Comparison of ENCODE assay signal across 13 cellular contexts in genomic region chr11:72226701-72227100, GRCh38. TPM values are rescaled to one million over a fixed set of nuclear protein-coding genes. Genes with fewer than 3 reads are reported as not detected.
A peak's percentile ranks its signal among the peaks of the same experiment; 100 is the strongest.
DNase-seq lines count a peak whose midpoint lies in the region; ATAC-seq and TF ChIP-seq lines count a peak whose summit lies in the region.
"Had no signal": no experiment of that assay in that cellular context is flagged by ENCODE, and none has a peak within 500 bp of the region (broad histone marks: within the 10 kb centered on the region; RNA-seq: fewer than 3 reads in every experiment).

No MANE protein-coding gene starts in this region.

- H3K4me1 Mint-ChIP-seq in activated CD4-positive, alpha-beta memory T cell treated with anti-CD3 and anti-CD28 coated beads, Interleukin-2, amount 10 ng/mL, durations not matched to agents 7 days and 5 days, result peaks cover 25% of the 10 kb centered on the region
- H3K4me1 Mint-ChIP-seq in activated CD4-positive, alpha-beta memory T cell treated with anti-CD3 and anti-CD28 coated beads for 36 hours (ENCODE audit: low read depth), result peaks cover 24% of the 10 kb centered on the region
- H3K4me1 Mint-ChIP-seq in glutamatergic neuron (ENCODE audit: low read depth, unreplicated experiment), result peaks cover 9% of the 10 kb centered on the region

- no peaks in the 10 kb centered on the region for H3K9me3 Mint-ChIP-seq in activated CD4-positive, alpha-beta memory T cell treated with anti-CD3 and anti-CD28 coated beads, Interleukin-2, amount 10 ng/mL, durations not matched to agents 7 days and 5 days
- no peaks in the 10 kb centered on the region for H3K9me3 Mint-ChIP-seq in activated CD4-positive, alpha-beta memory T cell treated with anti-CD3 and anti-CD28 coated beads for 36 hours
- peaks cover 5% of the 10 kb centered on the region for H3K9me3 Mint-ChIP-seq in glutamatergic neuron (ENCODE audit: unreplicated experiment)
- H3K9me3 Mint-ChIP-seq: activated naive CD8-positive, alpha-beta T cell treated with anti-CD3 and anti-CD28 coated beads, Interleukin-2, amount 10 ng/mL, durations not matched to agents 7 days and 5 days had no signal

- H3K4me3 Mint-ChIP-seq in activated CD4-positive, alpha-beta memory T cell treated with anti-CD3 and anti-CD28 coated beads, Interleukin-2, amount 10 ng/mL, durations not matched to agents 7 days and 5 days, result no peak overlapping the region
- H3K4me3 Mint-ChIP-seq in activated CD4-positive, alpha-beta memory T cell treated with anti-CD3 and anti-CD28 coated beads for 36 hours, result no peak overlapping the region
- H3K4me3 Mint-ChIP-seq in glutamatergic neuron (ENCODE audit: unreplicated experiment), result peak overlapping the region; percentile 42

- no peak for TF ChIP-seq POLR2A in stomach (IDR thresholded peaks at IDR 0.05)

- CTCF ChIA-PET in activated CD4-positive, alpha-beta memory T cell treated with anti-CD3 and anti-CD28 coated beads, Interleukin-2, amount 10 ng/mL, durations not matched to agents 7 days and 5 days (lab: Charles Lee), result interaction anchor here (3.2 kb wide), 1 partner anchor 11 kb away, joined by 14 read pairs; no protein-coding TSS in a partner anchor
- CTCF ChIA-PET in activated CD4-positive, alpha-beta memory T cell treated with anti-CD3 and anti-CD28 coated beads for 36 hours (lab: Charles Lee), result interaction anchor here (0.7 to 3.1 kb wide), 3 partner anchors 10 to 149 kb away, joined by 3 to 21 read pairs (median 5); no protein-coding TSS in a partner anchor

- 49 to 70% (median 52%) methylated on average over 5 of the region's 5 CpGs for WGBS in stomach, 5 donors

- ATAC-seq in GM21367 (IDR thresholded peaks at IDR 0.05; ENCODE audit: unreplicated experiment) (no peak), HG03095 (IDR thresholded peaks at IDR 0.05; ENCODE audit: unreplicated experiment) (no peak)
- ATAC-seq: activated CD8-positive, alpha-beta T cell treated with anti-CD3 and anti-CD28 coated beads, Interleukin-2, amount 10 ng/mL, durations not matched to agents 7 days and 5 days had no signal

- peaks cover 37 to 46% (median 44%) of the 10 kb centered on the region in 4 donors for H3K4me1 ChIP-seq in stomach

- H3K9me3 ChIP-seq in stomach, result no peaks in the 10 kb centered on the region

- POLR2A ChIA-PET in activated CD4-positive, alpha-beta memory T cell treated with anti-CD3 and anti-CD28 coated beads, Interleukin-2, amount 10 ng/mL, durations not matched to agents 7 days and 5 days (lab: Charles Lee), result no interaction called here
- POLR2A ChIA-PET in activated CD4-positive, alpha-beta memory T cell treated with anti-CD3 and anti-CD28 coated beads for 36 hours (lab: Charles Lee), result interaction anchor here (1.1 kb wide), 1 partner anchor 11 kb away, joined by 3 read pairs; no protein-coding TSS in a partner anchor

- peaks cover 41 to 52% (median 46%) of the 10 kb centered on the region in 4 donors for H3K36me3 ChIP-seq in stomach

- no peaks in the 10 kb centered on the region for H3K27me3 ChIP-seq in stomach

- no peak overlapping the region for H3K4me3 ChIP-seq in stomach

- TF ChIP-seq EP300 in stomach (IDR thresholded peaks at IDR 0.05), result no peak

- no peak overlapping the region for H3K27ac Mint-ChIP-seq in activated CD4-positive, alpha-beta memory T cell treated with anti-CD3 and anti-CD28 coated beads, Interleukin-2, amount 10 ng/mL, durations not matched to agents 7 days and 5 days
- H3K27ac Mint-ChIP-seq in activated CD4-positive, alpha-beta memory T cell treated with anti-CD3 and anti-CD28 coated beads for 36 hours, result no peak overlapping the region
- H3K27ac Mint-ChIP-seq in glutamatergic neuron (ENCODE audit: unreplicated experiment), result no peak overlapping the region

- intact Hi-C loops in activated CD4-positive, alpha-beta memory T cell treated with anti-CD3 and anti-CD28 coated beads for 36 hours (cut with micrococcal nuclease), result no loop called here
- intact Hi-C loops in stomach (cut with DNase I; ENCODE audit: low total_unique reads), result no loop called here

- TF ChIP-seq CTCF in glutamatergic neuron (IDR thresholded peaks at IDR 0.05; ENCODE audit: partially characterized antibody, unreplicated experiment) (no peak), stomach (IDR thresholded peaks at IDR 0.05) (no peak)

- H3K27me3 Mint-ChIP-seq in activated CD4-positive, alpha-beta memory T cell treated with anti-CD3 and anti-CD28 coated beads, Interleukin-2, amount 10 ng/mL, durations not matched to agents 7 days and 5 days, result no peaks in the 10 kb centered on the region
- H3K27me3 Mint-ChIP-seq in activated CD4-positive, alpha-beta memory T cell treated with anti-CD3 and anti-CD28 coated beads for 36 hours, result no peaks in the 10 kb centered on the region
- H3K27me3 Mint-ChIP-seq in glutamatergic neuron (ENCODE audit: unreplicated experiment), result peaks cover 11% of the 10 kb centered on the region
- H3K27me3 Mint-ChIP-seq: activated naive CD8-positive, alpha-beta T cell treated with anti-CD3 and anti-CD28 coated beads, Interleukin-2, amount 10 ng/mL, durations not matched to agents 7 days and 5 days had no signal

- H3K36me3 Mint-ChIP-seq in activated CD4-positive, alpha-beta memory T cell treated with anti-CD3 and anti-CD28 coated beads, Interleukin-2, amount 10 ng/mL, durations not matched to agents 7 days and 5 days (ENCODE audit: low read depth), result peaks cover 26% of the 10 kb centered on the region
- H3K36me3 Mint-ChIP-seq in activated CD4-positive, alpha-beta memory T cell treated with anti-CD3 and anti-CD28 coated beads for 36 hours, result peaks cover 11% of the 10 kb centered on the region
- no peaks in the 10 kb centered on the region for H3K36me3 Mint-ChIP-seq in glutamatergic neuron (ENCODE audit: unreplicated experiment)

- peak overlapping the region in 1 of 5 donors; percentile 13 for H3K27ac ChIP-seq in stomach

- peak; percentile 11 for DNase-seq in activated CD4-positive, alpha-beta memory T cell treated with anti-CD3 and anti-CD28 coated beads, Interleukin-2, amount 10 ng/mL, durations not matched to agents 7 days and 5 days
- no peak for DNase-seq in activated CD4-positive, alpha-beta memory T cell treated with anti-CD3 and anti-CD28 coated beads for 36 hours
- DNase-seq in NCI-H2081 (lab: John Stamatoyannopoulos, UW), result peak; percentile 78 to 91
- no peak for DNase-seq in glutamatergic neuron
- DNase-seq in stomach, result peak; percentile 10
- no peak for DNase-seq in RPMI8226
- DNase-seq: activated CD8-positive, alpha-beta T cell treated with anti-CD3 and anti-CD28 coated beads, Interleukin-2, amount 10 ng/mL, durations not matched to agents 7 days and 5 days; activated naive CD8-positive, alpha-beta T cell treated with anti-CD3 and anti-CD28 coated beads, Interleukin-2, amount 10 ng/mL, durations not matched to agents 7 days and 5 days; EL; foreskin fibroblast had no signal

RNA-seq across cellular contexts. Expression of gene INPPL1, which starts 2.1 kb away (rescaled TPM):
- total RNA-seq in activated CD4-positive, alpha-beta memory T cell treated with anti-CD3 and anti-CD28 coated beads, Interleukin-2, amount 10 ng/mL, durations not matched to agents 7 days and 5 days, result 100 to 1,000 TPM; 138 to 153 TPM
- total RNA-seq in activated CD4-positive, alpha-beta memory T cell treated with anti-CD3 and anti-CD28 coated beads for 36 hours, result 10 to 100 TPM; 96.9 to 98.9 TPM
- 62.8 TPM for total RNA-seq in glutamatergic neuron (ENCODE audit: unreplicated experiment)
- 100 to 1,000 TPM in 4 of 5 donors, 10 to 100 TPM in 1; 40.2 to 226 (median 153) TPM for total RNA-seq in stomach
- polyA plus RNA-seq in stomach, result 10 to 100 TPM; 20.9 to 63.1 (median 51.2) TPM

RNA-seq across cellular contexts. Expression of gene FOLR2, which starts 10.1 kb away (rescaled TPM):
- not detected for total RNA-seq in activated CD4-positive, alpha-beta memory T cell treated with anti-CD3 and anti-CD28 coated beads, Interleukin-2, amount 10 ng/mL, durations not matched to agents 7 days and 5 days
- not detected for total RNA-seq in activated CD4-positive, alpha-beta memory T cell treated with anti-CD3 and anti-CD28 coated beads for 36 hours
- total RNA-seq in glutamatergic neuron (ENCODE audit: unreplicated experiment), result not detected
- 10 to 100 TPM in 2 of 5 donors, 1 to 10 TPM in 3; 1.8 to 28.6 (median 9.6) TPM for total RNA-seq in stomach
- 10 to 100 TPM in 1 of 3 donors, 1 to 10 TPM in 2; 3.2 to 14.8 (median 9.0) TPM for polyA plus RNA-seq in stomach
- total RNA-seq: activated CD8-positive, alpha-beta T cell treated with anti-CD3 and anti-CD28 coated beads, Interleukin-2, amount 10 ng/mL, durations not matched to agents 7 days and 5 days; smooth muscle cell had no signal
- polyA plus RNA-seq: smooth muscle cell had no signal

RNA-seq across cellular contexts. Expression of gene PHOX2A, which starts 17.3 kb away (rescaled TPM):
- not detected for total RNA-seq in activated CD4-positive, alpha-beta memory T cell treated with anti-CD3 and anti-CD28 coated beads, Interleukin-2, amount 10 ng/mL, durations not matched to agents 7 days and 5 days
- total RNA-seq in activated CD4-positive, alpha-beta memory T cell treated with anti-CD3 and anti-CD28 coated beads for 36 hours, result not detected
- total RNA-seq in glutamatergic neuron (ENCODE audit: unreplicated experiment) (12.0 TPM), stomach (not detected)
- under 1 TPM in 1 of 3 donors, not detected in 2; 0.53 TPM for polyA plus RNA-seq in stomach
- total RNA-seq: activated CD8-positive, alpha-beta T cell treated with anti-CD3 and anti-CD28 coated beads, Interleukin-2, amount 10 ng/mL, durations not matched to agents 7 days and 5 days; activated naive CD8-positive, alpha-beta T cell treated with anti-CD3 and anti-CD28 coated beads, Interleukin-2, amount 10 ng/mL, durations not matched to agents 7 days and 5 days; smooth muscle cell had no signal

RNA-seq across cellular contexts. Expression of gene FOLR1, which starts 34.8 kb away (rescaled TPM):
- total RNA-seq in activated CD4-positive, alpha-beta memory T cell treated with anti-CD3 and anti-CD28 coated beads, Interleukin-2, amount 10 ng/mL, durations not matched to agents 7 days and 5 days, result not detected
- not detected for total RNA-seq in activated CD4-positive, alpha-beta memory T cell treated with anti-CD3 and anti-CD28 coated beads for 36 hours
- total RNA-seq in glutamatergic neuron (ENCODE audit: unreplicated experiment) (not detected), stomach (10 to 100 TPM in 1 of 5 donors, under 1 TPM in 1, not detected in 3; 0.55 to 22.6 TPM)
- polyA plus RNA-seq in stomach, result 10 to 100 TPM in 1 of 3 donors, 1 to 10 TPM in 2; 4.1 to 20.9 (median 6.1) TPM
- total RNA-seq: activated CD8-positive, alpha-beta T cell treated with anti-CD3 and anti-CD28 coated beads, Interleukin-2, amount 10 ng/mL, durations not matched to agents 7 days and 5 days; activated naive CD8-positive, alpha-beta T cell treated with anti-CD3 and anti-CD28 coated beads, Interleukin-2, amount 10 ng/mL, durations not matched to agents 7 days and 5 days had no signal

Comparison
In these comparisons a context has a peak if more than half of its experiments do, and no peak if none do; other contexts are left out.
1. DNase-seq: peak in activated CD4-positive, alpha-beta memory T cell treated with anti-CD3 and anti-CD28 coated beads, Interleukin-2, amount 10 ng/mL, durations not matched to agents 7 days and 5 days (single experiment), NCI-H2081 (2 of 2) and stomach (single experiment); none in activated CD4-positive, alpha-beta memory T cell treated with anti-CD3 and anti-CD28 coated beads for 36 hours (single experiment), glutamatergic neuron (single experiment) and RPMI8226 (single experiment).
2. RNA of gene PHOX2A, which starts 17.3 kb away (total RNA-seq): 12.0 TPM in glutamatergic neuron (single experiment); not detected in activated CD4-positive, alpha-beta memory T cell treated with anti-CD3 and anti-CD28 coated beads, Interleukin-2, amount 10 ng/mL, durations not matched to agents 7 days and 5 days, not detected in activated CD4-positive, alpha-beta memory T cell treated with anti-CD3 and anti-CD28 coated beads for 36 hours and not detected in stomach; every median in the first group is over 10 times any median in the second.